7 cellular contexts compared by ENCODE assay signal in the genomic region with DNA sequence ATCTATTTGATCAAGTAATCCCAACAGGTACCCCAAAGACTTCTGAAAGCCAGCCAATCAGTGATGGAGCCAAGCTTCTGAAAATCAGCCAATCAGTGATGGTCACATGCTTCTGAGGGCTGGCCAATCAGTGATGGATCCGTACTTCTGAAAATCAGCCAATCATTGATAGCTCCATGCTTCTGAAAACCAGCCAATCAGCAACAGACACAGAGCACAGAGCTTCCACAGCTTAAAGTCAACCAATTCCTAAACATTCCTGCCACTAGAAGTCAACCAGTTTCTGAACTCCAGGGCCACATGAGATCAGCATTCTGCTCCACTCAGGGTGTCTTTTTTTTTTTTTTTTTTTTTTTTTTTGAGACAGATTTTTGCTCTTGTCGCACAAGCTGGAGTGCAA. TPM values are rescaled to one million over a fixed set of nuclear protein-coding genes. Genes with fewer than 3 reads are reported as not detected.
DNase-seq lines count a peak whose midpoint lies in the region; TF ChIP-seq lines count a peak whose summit lies in the region.
"Had no signal": no experiment of that assay in that cellular context is flagged by ENCODE, and none has a peak within 500 bp of the region (broad histone marks: within the 10 kb centered on the region; RNA-seq: fewer than 3 reads in every experiment).

No MANE protein-coding gene starts in this region.

- peak; percentile 26 for TF ChIP-seq CTCF in epithelial cell of proximal tubule (conservative IDR thresholded peaks at IDR 0.05; ENCODE audit: low read depth, low read length)

- DNase-seq in D341Med (ENCODE audit: low spot score) (peak; percentile 62), NCI-H2171 (lab: John Stamatoyannopoulos, UW) (peak; percentile 48), epithelial cell of proximal tubule (ENCODE audit: low read depth) (no peak), AML-193 (lab: John Stamatoyannopoulos, UW) (no peak), NCI-H524 treated with DMSO at 0.1 percent for 48 hours (lab: John Stamatoyannopoulos, UW) (no peak), NCI-H1436 (lab: John Stamatoyannopoulos, UW) (no peak)
- DNase-seq: gastrocnemius medialis had no signal

- no peak overlapping the region for H3K4me3 ChIP-seq in epithelial cell of proximal tubule (ENCODE audit: low read depth, low read length)
- H3K4me3 ChIP-seq: gastrocnemius medialis had no signal

RNA-seq across cellular contexts. Expression of a gene that starts 8.2 kb away (rescaled TPM):
- total RNA-seq in epithelial cell of proximal tubule, result 2.2 and 2.8 TPM in 2 replicates

RNA-seq across cellular contexts. Expression of a gene that starts 23.9 kb away (rescaled TPM):
- total RNA-seq in epithelial cell of proximal tubule, result 1.8 and 5.0 TPM in 2 replicates

RNA-seq across cellular contexts. Expression of a gene that starts 27.7 kb away (rescaled TPM):
- 23.9 and 32.2 TPM in 2 replicates for total RNA-seq in epithelial cell of proximal tubule

RNA-seq across cellular contexts. Expression of a gene that starts 33.6 kb away (rescaled TPM):
- total RNA-seq in epithelial cell of proximal tubule, result 45.5 and 60.7 TPM in 2 replicates

RNA-seq across cellular contexts. Expression of a gene that starts 54.1 kb away (rescaled TPM):
- total RNA-seq in epithelial cell of proximal tubule, result not detected in 2 replicates
- total RNA-seq: gastrocnemius medialis had no signal

Comparison
In these comparisons a context has a peak if more than half of its experiments do, and no peak if none do; other contexts are left out.
1. DNase-seq: peak in D341Med (single experiment) and NCI-H2171 (single experiment); none in epithelial cell of proximal tubule (single experiment), AML-193 (0 of 2), NCI-H524 treated with DMSO at 0.1 percent for 48 hours (single experiment) and NCI-H1436 (single experiment).